25 cellular contexts compared by ENCODE assay signal in the genomic region with DNA sequence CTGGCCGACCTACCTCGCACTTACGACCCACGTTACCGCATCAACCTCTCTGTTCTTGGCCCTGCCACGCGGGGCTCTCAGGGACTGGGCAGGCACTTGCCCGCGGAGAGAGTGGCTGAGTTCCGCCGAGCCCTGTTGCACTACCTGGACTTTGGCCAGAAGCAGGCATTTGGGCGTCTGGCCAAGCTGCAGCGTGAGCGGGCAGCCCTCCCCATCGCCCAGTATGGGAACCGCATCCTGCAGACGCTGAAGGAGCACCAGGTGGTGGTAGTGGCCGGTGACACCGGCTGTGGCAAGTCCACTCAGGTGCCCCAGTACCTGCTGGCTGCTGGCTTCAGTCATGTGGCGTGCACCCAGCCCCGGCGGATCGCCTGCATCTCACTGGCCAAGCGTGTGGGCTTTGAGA. TPM values are rescaled to one million over a fixed set of nuclear protein-coding genes. Genes with fewer than 3 reads are reported as not detected.
A peak's percentile ranks its signal among the peaks of the same experiment; 100 is the strongest.
DNase-seq lines count a peak whose midpoint lies in the region; FAIRE-seq and TF ChIP-seq lines count a peak whose summit lies in the region.
"Had no signal": no experiment of that assay in that cellular context is flagged by ENCODE, and none has a peak within 500 bp of the region (broad histone marks: within the 10 kb centered on the region; RNA-seq: fewer than 3 reads in every experiment).

No MANE protein-coding gene starts in this region.

- H2BK120ac ChIP-seq in H1 (replicated peaks; ENCODE audit: low read depth, low read length) (no peak overlapping the region), mesendoderm (ENCODE audit: low read depth, low read length) (no peak overlapping the region)

- H2BK5ac ChIP-seq in H1 (ENCODE audit: low read depth, low read length) (no peak overlapping the region), mesendoderm (ENCODE audit: low read length) (no peak overlapping the region)

- no peak for TF ChIP-seq CTCF in H1 (IDR thresholded peaks at IDR 0.05; ENCODE audit: control extremely low read depth in 1 of 3, insufficient read depth in 1 of 3, low read depth in 1 of 3, low read length in 3 of 3)
- TF ChIP-seq CTCF in neutrophil (IDR thresholded peaks at IDR 0.05): no peak
- TF ChIP-seq CTCF in testis (IDR thresholded peaks at IDR 0.05): no peak

- H3K4me1 ChIP-seq in H1 (replicated peaks in 1 of 4; ENCODE audit: control insufficient read depth in 3 of 4, insufficient read depth in 4 of 4, low read length in 3 of 4) (peaks cover 0 to 7% (median 2%) of the 10 kb centered on the region in 4 experiments; a peak in 4 of 7 replicates), neutrophil (ENCODE audit: control insufficient read depth in 1 of 2, insufficient read depth in 1 of 2, low read depth in 1 of 2, low read length in 1 of 2) (peaks cover 65 to 73% of the 10 kb centered on the region in 2 experiments), testis (peaks cover 8% of the 10 kb centered on the region), mesendoderm (ENCODE audit: control insufficient read depth, low read depth, low read length) (peaks cover 1% of the 10 kb centered on the region)

- H3K18ac ChIP-seq in H1 (ENCODE audit: extremely low read depth, low read length) (no peak overlapping the region), mesendoderm (ENCODE audit: low read length) (no peak overlapping the region)

- H3K4ac ChIP-seq in H1 (replicated peaks; ENCODE audit: insufficient read length, low read depth, low read length) (no peak overlapping the region), mesendoderm (ENCODE audit: low read depth, low read length) (no peak overlapping the region)

- H3K9me3 ChIP-seq in H1 (ENCODE audit: insufficient read depth in 2 of 2, low read depth in 1 of 2, low read length in 1 of 2): no peaks in the 10 kb centered on the region
- H3K9me3 ChIP-seq in neutrophil: no peaks in the 10 kb centered on the region
- H3K9me3 ChIP-seq in testis: no peaks in the 10 kb centered on the region
- H3K9me3 ChIP-seq: SJCRH30 had no signal

- peaks cover 8% of the 10 kb centered on the region for H3K23me2 ChIP-seq in H1 (ENCODE audit: low read depth, low read length)

- no peak for TF ChIP-seq EP300 in H1 (IDR thresholded peaks at IDR 0.05; ENCODE audit: borderline replicate concordance in 1 of 2, low read depth in 2 of 2, low read length in 2 of 2)

- DNase-seq in G401 (ENCODE audit: low spot score) (peak; percentile 53), NCI-H2196 treated with DMSO at 0.1 percent for 48 hours (lab: John Stamatoyannopoulos, UW; ENCODE audit: unreplicated experiment) (peak; percentile 65), H1 (ENCODE audit: low read depth in 1 of 2, low spot score in 2 of 2) (no peak), NCI-H526 (lab: John Stamatoyannopoulos, UW) (no peak), testis (no peak), mesendoderm (no peak)
- DNase-seq: activated CD4-positive, alpha-beta memory T cell treated with anti-CD3 and anti-CD28 coated beads for 36 hours; activated gamma-delta T cell treated with Interleukin-2 at 50 U/mL for 16 hours; amygdala; CD4-positive, alpha-beta T cell; DND-41; hippocampal formation; islet precursor cell; natural killer cell; NCI-H526 treated with DMSO at 0.1 percent for 48 hours; posterior cingulate gyrus; SJCRH30; stimulated activated CD4-positive, alpha-beta T cell treated with anti-CD3 and anti-CD28 coated beads, Interleukin-1b, Interleukin-23, amount 100 ng/mL, for 48 hours; stimulated activated naive B cell treated with anti-CD40 and anti-IgM and Interleukin-4, amounts not matched to agents 10 μg/mL and 1 μg/mL and 100 μg/mL, for 72 hours had no signal

- POLR2A ChIA-PET in H1 (lab: Charles Lee; ENCODE audit: partially characterized antibody): interaction anchor here (1.0 kb wide), 1 partner anchor 12 kb away, joined by 3 read pairs; no protein-coding TSS in a partner anchor

- in situ Hi-C loops in G401 (cut with HindIII; ENCODE audit: low sequenced_read_pairs): no loop called here

- TF ChIP-seq POLR2A in H1 (IDR thresholded peaks at IDR 0.05; ENCODE audit: control extremely low read depth in 1 of 2, low read depth in 2 of 2, low read length in 2 of 2) (no peak), testis (IDR thresholded peaks at IDR 0.05) (no peak)

- H3K56ac ChIP-seq in H1 (replicated peaks; ENCODE audit: insufficient read length, low read depth, low read length) (no peak overlapping the region), mesendoderm (ENCODE audit: low read length) (no peak overlapping the region)

- TF ChIP-seq RAD21 in H1 (IDR thresholded peaks at IDR 0.05 in 1 of 2, conservative IDR thresholded peaks at IDR 0.05 in 1 of 2; ENCODE audit: low read depth in 2 of 2, low read length in 2 of 2): no peak

- peaks cover 0 to 33% of the 10 kb centered on the region in 2 experiments; a peak in 3 of 4 replicates for H3K79me2 ChIP-seq in H1 (ENCODE audit: control insufficient read depth in 1 of 2, insufficient read depth in 2 of 2, low read length in 2 of 2)
- H3K79me2 ChIP-seq in mesendoderm (ENCODE audit: control insufficient read depth, insufficient read depth, low read length): peaks cover 34% of the 10 kb centered on the region

- H3K9ac ChIP-seq in H1 (replicated peaks in 1 of 4; ENCODE audit: extremely low read depth in 1 of 4, low read depth in 3 of 4, low read length in 3 of 4) (no peak overlapping the region), mesendoderm (ENCODE audit: low read length) (no peak overlapping the region)

- intact Hi-C loops in testis (cut with DNase I; ENCODE audit: low total_unique reads): no loop called here

- H3K36me3 ChIP-seq in H1 (ENCODE audit: control insufficient read depth in 2 of 4, insufficient read depth in 4 of 4, low read length in 3 of 4): peaks cover 36 to 58% (median 48%) of the 10 kb centered on the region in 4 experiments
- H3K36me3 ChIP-seq in neutrophil: peaks cover 60% of the 10 kb centered on the region
- H3K36me3 ChIP-seq in testis (ENCODE audit: low read depth, missing control alignments): no peaks in the 10 kb centered on the region
- peaks cover 17% of the 10 kb centered on the region for H3K36me3 ChIP-seq in mesendoderm (ENCODE audit: control insufficient read depth, insufficient read depth, low read length)

- H3K4me3 ChIP-seq in H1 (ENCODE audit: extremely low read depth in 1 of 4, insufficient read depth in 2 of 4, low read depth in 3 of 4, low read length in 4 of 4) (no peak overlapping the region), neutrophil (ENCODE audit: low read depth in 1 of 2, low read length in 1 of 2) (no peak overlapping the region), testis (no peak overlapping the region), mesendoderm (ENCODE audit: low read length) (no peak overlapping the region)
- H3K4me3 ChIP-seq: cardiac muscle cell, SJCRH30 had no signal

- H3K27me3 ChIP-seq in H1 (replicated peaks in 1 of 4; ENCODE audit: control insufficient read depth in 3 of 4, extremely low read depth in 1 of 4, insufficient read depth in 3 of 4, low read length in 3 of 4) (peaks cover 0 to 1% (median 0%) of the 10 kb centered on the region in 4 experiments; a peak in 2 of 7 replicates), neutrophil (no peaks in the 10 kb centered on the region), testis (no peaks in the 10 kb centered on the region), mesendoderm (ENCODE audit: insufficient read depth, low read length, poor library complexity) (no peaks in the 10 kb centered on the region)
- H3K27me3 ChIP-seq: cardiac muscle cell, SJCRH30 had no signal

- H2AK5ac ChIP-seq in H1 (ENCODE audit: low read depth, low read length): no peak overlapping the region
- no peak overlapping the region for H2AK5ac ChIP-seq in mesendoderm (ENCODE audit: low read length)

- CTCF ChIA-PET in H1 (lab: Charles Lee; ENCODE audit: partially characterized antibody): no interaction called here

- WGBS in H1 (ENCODE audit: extremely low coverage in 1 of 2, insufficient coverage in 1 of 2, insufficient read length in 1 of 2, insufficient replicate concordance in 2 of 2, low coverage in 1 of 2, low lambda C conversion rate in 2 of 2, missing lambda C conversion rate in 1 of 2), 2 experiments: 97% methylated on average over 19 of the region's 24 CpGs; no CpG with 5 or more reads in 1 of the 2 experiments
- 88 to 100% methylated on average over 10 to 24 of the region's 24 CpGs for WGBS in testis, 2 donors
- WGBS in mesendoderm (ENCODE audit: extremely low coverage, insufficient coverage, low lambda C conversion rate): no CpG with 5 or more reads among the region's 24 CpGs

- H2AFZ ChIP-seq in H1 (ENCODE audit: low read length): no peak overlapping the region

- no peak overlapping the region for H2BK12ac ChIP-seq in H1 (ENCODE audit: low read depth, low read length)

- H4K20me1 ChIP-seq in H1 (replicated peaks in 1 of 2; ENCODE audit: control insufficient read depth in 1 of 2, insufficient read depth in 2 of 2, low read length in 2 of 2): peaks cover 3 to 10% of the 10 kb centered on the region in 2 experiments

- H4K5ac ChIP-seq in H1 (ENCODE audit: insufficient read length, low read depth, low read length) (no peak overlapping the region), mesendoderm (ENCODE audit: low read length) (no peak overlapping the region)

- no peak overlapping the region for H4K91ac ChIP-seq in H1 (replicated peaks; ENCODE audit: insufficient read length, low read length)

- no peak overlapping the region for H3K23ac ChIP-seq in H1 (ENCODE audit: insufficient read length)
- H3K23ac ChIP-seq in mesendoderm (ENCODE audit: low read length): no peak overlapping the region

- no peak overlapping the region for H3K14ac ChIP-seq in H1 (ENCODE audit: insufficient read length)

- H4K8ac ChIP-seq in H1 (ENCODE audit: extremely low read depth, insufficient read depth, low read length) (0 out of 2 replicates have a peak overlapping the region, but pooled peaks have one; percentile 15), mesendoderm (ENCODE audit: low read depth, low read length) (no peak overlapping the region)

- H3K79me1 ChIP-seq in H1 (ENCODE audit: low read depth, low read length) (peaks cover 12% of the 10 kb centered on the region), mesendoderm (ENCODE audit: low read length) (peaks cover 28% of the 10 kb centered on the region)

- no peak overlapping the region for H3K4me2 ChIP-seq in H1 (ENCODE audit: insufficient read depth in 1 of 2, low read depth in 2 of 2, low read length in 2 of 2)
- H3K4me2 ChIP-seq in mesendoderm (ENCODE audit: low read length): no peak overlapping the region

- H2BK15ac ChIP-seq in H1 (ENCODE audit: low read length) (no peak overlapping the region), mesendoderm (replicated peaks; ENCODE audit: low read depth) (no peak overlapping the region)

- no peak for FAIRE-seq in H1 (lab: Jason Lieb, UNC)
- FAIRE-seq: H54 had no signal

- no peak overlapping the region for H2BK20ac ChIP-seq in H1 (ENCODE audit: low read length)

- H3K27ac ChIP-seq in H1 (ENCODE audit: low read depth, low read length) (no peak overlapping the region), neutrophil (peak overlapping the region; percentile 99), testis (no peak overlapping the region), mesendoderm (ENCODE audit: low read depth, low read length) (no peak overlapping the region)
- H3K27ac ChIP-seq: cardiac muscle cell, SJCRH30 had no signal

RNA-seq across cellular contexts. Expression of a gene that starts 4.2 kb away (rescaled TPM):
- total RNA-seq in G401 (2014; rRNA removed; shearing (Covaris generic)): 13.9 and 16.7 TPM in 2 replicates
- 24.1 and 24.3 TPM in 2 replicates for total RNA-seq in H1 (2021; fragmentation: NEBNext Ultra II Directional; extraction: Animal tissue kit (Norgen Biotek cat#: 25700))
- polyA plus RNA-seq in H1 (2011; rRNA removed) (17.5 and 27.2 TPM in 2 replicates), testis (ENCODE audit: insufficient read depth, low read depth, low replicate concordance) (55.1 TPM)
- 20.5 TPM for polyA plus RNA-seq in H1 (2011; cell fraction: cytosol; rRNA removed)
- 78.3 TPM for polyA plus RNA-seq in H1 (2011; cell fraction: nucleus; rRNA removed)
- polyA plus RNA-seq in H1 (2012, experiment 1 of 2): 16.6 to 25.5 TPM (median 22.8 TPM) in 4 replicates
- 14.0 TPM for polyA plus RNA-seq in H1 (2012, experiment 2 of 2)
- 15.8 TPM for polyA plus RNA-seq in H1 (2013, experiment 1 of 2)
- 15.5 TPM for polyA plus RNA-seq in H1 (2013, experiment 2 of 2)
- polyA minus RNA-seq in H1 (2011; rRNA and poly(A)+ RNA removed): 14.8 and 17.6 TPM in 2 replicates
- polyA minus RNA-seq in H1 (2011; cell fraction: cytosol; rRNA and poly(A)+ RNA removed): 21.8 TPM
- 31.7 TPM for polyA minus RNA-seq in H1 (2011; cell fraction: nucleus; rRNA and poly(A)+ RNA removed)
- 100 to 1,000 TPM in 1 of 2 donors, 10 to 100 TPM in 1; 67.5 to 102 TPM for total RNA-seq in testis
- 19.0 TPM for polyA plus RNA-seq in mesendoderm (2013, experiment 1 of 2)
- polyA plus RNA-seq in mesendoderm (2013, experiment 2 of 2): 19.1 TPM

RNA-seq across cellular contexts. Expression of a gene that starts 21.3 kb away (rescaled TPM):
- not detected in 2 replicates for total RNA-seq in G401 (2014; rRNA removed; shearing (Covaris generic))
- 0.15 TPM in 1 of 2 replicates, not detected in the other for total RNA-seq in H1 (2021; fragmentation: NEBNext Ultra II Directional; extraction: Animal tissue kit (Norgen Biotek cat#: 25700))
- polyA plus RNA-seq in H1 (2011; rRNA removed) (0.06 and 0.08 TPM in 2 replicates), testis (ENCODE audit: insufficient read depth, low read depth, low replicate concordance) (2.8 TPM)
- 0.16 TPM for polyA plus RNA-seq in H1 (2011; cell fraction: cytosol; rRNA removed)
- polyA plus RNA-seq in H1 (2011; cell fraction: nucleus; rRNA removed): 0.46 TPM
- 0.08 to 0.18 TPM in 2 of 4 replicates, not detected in the others for polyA plus RNA-seq in H1 (2012, experiment 1 of 2)
- polyA plus RNA-seq in H1 (2012, experiment 2 of 2): not detected
- polyA plus RNA-seq in H1 (2013, experiment 1 of 2): 0.34 TPM
- polyA plus RNA-seq in H1 (2013, experiment 2 of 2): 0.28 TPM
- polyA minus RNA-seq in H1 (2011; rRNA and poly(A)+ RNA removed): 0.03 and 0.12 TPM in 2 replicates
- not detected for polyA minus RNA-seq in H1 (2011; cell fraction: cytosol; rRNA and poly(A)+ RNA removed)
- 1.3 TPM for polyA minus RNA-seq in H1 (2011; cell fraction: nucleus; rRNA and poly(A)+ RNA removed)
- total RNA-seq in testis: 1 to 10 TPM; 2.7 to 3.9 TPM
- polyA plus RNA-seq in mesendoderm (2013, experiment 1 of 2): 0.29 TPM
- 0.14 TPM for polyA plus RNA-seq in mesendoderm (2013, experiment 2 of 2)
- total RNA-seq: cardiac muscle cell, fibroblast of villous mesenchyme, HT1080, LHCN-M2, SJCRH30 had no signal
- polyA plus RNA-seq: cardiac muscle cell had no signal

RNA-seq across cellular contexts. Expression of a gene that starts 43.6 kb away (rescaled TPM):
- 0.68 and 0.92 TPM in 2 replicates for total RNA-seq in G401 (2014; rRNA removed; shearing (Covaris generic))
- total RNA-seq in H1 (2021; fragmentation: NEBNext Ultra II Directional; extraction: Animal tissue kit (Norgen Biotek cat#: 25700)): 0.21 TPM in 1 of 2 replicates, not detected in the other
- polyA plus RNA-seq in H1 (2011; rRNA removed) (0.20 and 0.33 TPM in 2 replicates), testis (ENCODE audit: insufficient read depth, low read depth, low replicate concordance) (3.5 TPM)
- 0.17 TPM for polyA plus RNA-seq in H1 (2011; cell fraction: cytosol; rRNA removed)
- polyA plus RNA-seq in H1 (2011; cell fraction: nucleus; rRNA removed): 0.39 TPM
- 0.09 to 0.25 TPM in 2 of 4 replicates, not detected in the others for polyA plus RNA-seq in H1 (2012, experiment 1 of 2)
- 0.07 TPM for polyA plus RNA-seq in H1 (2012, experiment 2 of 2)
- 0.08 TPM for polyA plus RNA-seq in H1 (2013, experiment 1 of 2)
- 0.13 TPM for polyA plus RNA-seq in H1 (2013, experiment 2 of 2)
- not detected in 2 replicates for polyA minus RNA-seq in H1 (2011; rRNA and poly(A)+ RNA removed)
- polyA minus RNA-seq in H1 (2011; cell fraction: cytosol; rRNA and poly(A)+ RNA removed): not detected
- polyA minus RNA-seq in H1 (2011; cell fraction: nucleus; rRNA and poly(A)+ RNA removed): not detected
- total RNA-seq in testis: 1 to 10 TPM; 3.9 to 6.1 TPM
- polyA plus RNA-seq in mesendoderm (2013, experiment 1 of 2): 2.3 TPM
- 2.3 TPM for polyA plus RNA-seq in mesendoderm (2013, experiment 2 of 2)
- total RNA-seq: cardiac muscle cell, HT1080, LHCN-M2, SJCRH30 had no signal
- polyA plus RNA-seq: cardiac muscle cell had no signal

Comparison
In these comparisons a context has a peak if more than half of its experiments do, and no peak if none do; other contexts are left out.
1. DNase-seq: peak in G401 (single experiment) and NCI-H2196 treated with DMSO at 0.1 percent for 48 hours (single experiment); none in H1 (0 of 2), NCI-H526 (0 of 2), testis (single experiment) and mesendoderm (single experiment).